ENCODE assay signal across 1 cellular context in genomic region chr12:95473947-95474817, GRCh38.
TF ChIP-seq lines count a peak whose summit lies in the region.

TSS of gene METAP2 (plus strand) at chr12:95474152. CDS start at chr12:95474180, 28 bp downstream.

TF ChIP-seq in HepG2, 621 proteins besides CTCF, POLR2A, EP300 and RAD21 (continued from another document and continues in another):
- no peak for TF ChIP-seq AKNA (CRISPR knock-in tag; IDR thresholded peaks at IDR 0.05; ENCODE audit: borderline replicate concordance)
- peak; percentile 74 for TF ChIP-seq GATAD2A (CRISPR knock-in tag; IDR thresholded peaks at IDR 0.05)
- TF ChIP-seq MXD3 (CRISPR knock-in tag; IDR thresholded peaks at IDR 0.05) = peak; percentile 76; the same call in 1 of the 2 replicates
- TF ChIP-seq MNT (IDR thresholded peaks at IDR 0.05) = peak; percentile 36; the same call in 1 of the 2 replicates
- TF ChIP-seq ZNF784 (CRISPR knock-in tag; IDR thresholded peaks at IDR 0.05; ENCODE audit: borderline replicate concordance) = peak; percentile 81; the same call in 1 of the 2 replicates
- TF ChIP-seq KLF6 (CRISPR knock-in tag; IDR thresholded peaks at IDR 0.05) = peak; percentile 88
- peak; percentile 27; the same call in 1 of the 2 replicates for TF ChIP-seq ZNF703 (CRISPR knock-in tag; IDR thresholded peaks at IDR 0.05; ENCODE audit: borderline replicate concordance)
- 0 out of 2 replicates have a peak, but pooled peaks have one; percentile 38 for TF ChIP-seq ZNF616 (CRISPR knock-in tag; IDR thresholded peaks at IDR 0.05; ENCODE audit: low read depth)
- peak; percentile 85 for TF ChIP-seq TEAD3 (CRISPR knock-in tag; optimal IDR thresholded peaks at IDR 0.05; ENCODE audit: borderline replicate concordance)
- TF ChIP-seq ONECUT2 (CRISPR knock-in tag; IDR thresholded peaks at IDR 0.05) = no peak; the same call in 1 of the 2 replicates
- TF ChIP-seq TFE3 (CRISPR knock-in tag; IDR thresholded peaks at IDR 0.05) = peak; percentile 69
- TF ChIP-seq PHF20 (CRISPR knock-in tag; IDR thresholded peaks at IDR 0.05) = peak; percentile 93
- TF ChIP-seq PAXIP1 (CRISPR knock-in tag; conservative IDR thresholded peaks at IDR 0.05) = peak; percentile 63
- no peak for TF ChIP-seq RFX3 (CRISPR knock-in tag; IDR thresholded peaks at IDR 0.05)
- TF ChIP-seq ATF6 (CRISPR knock-in tag; conservative IDR thresholded peaks at IDR 0.05) = 0 out of 2 replicates have a peak, but pooled peaks have one; percentile 22
- TF ChIP-seq YEATS4 (CRISPR knock-in tag; IDR thresholded peaks at IDR 0.05; ENCODE audit: borderline replicate concordance) = peak; percentile 98
- TF ChIP-seq FOXA3 (CRISPR knock-in tag; IDR thresholded peaks at IDR 0.05) = peak; percentile 75
- TF ChIP-seq GTF2F1 (IDR thresholded peaks at IDR 0.05; ENCODE audit: low read length) = 0 out of 2 replicates have a peak, but pooled peaks have one; percentile 54
- no peak; the same call in 1 of the 2 replicates for TF ChIP-seq DNMT3B (CRISPR knock-in tag; conservative IDR thresholded peaks at IDR 0.05)
- TF ChIP-seq SP5 (CRISPR knock-in tag; IDR thresholded peaks at IDR 0.05; ENCODE audit: borderline replicate concordance, low read depth) = peak; percentile 50; the same call in 1 of the 2 replicates
- peak; percentile 93 for TF ChIP-seq HDAC1 (CRISPR knock-in tag; IDR thresholded peaks at IDR 0.05)
- TF ChIP-seq ZKSCAN5 (CRISPR knock-in tag; IDR thresholded peaks at IDR 0.05) = no peak
- TF ChIP-seq TBX2 (CRISPR knock-in tag; IDR thresholded peaks at IDR 0.05; ENCODE audit: borderline replicate concordance) = peak; percentile 78; the same call in 1 of the 2 replicates
- peak; percentile 94; the same call in 1 of the 2 replicates for TF ChIP-seq ARID4A (CRISPR knock-in tag; IDR thresholded peaks at IDR 0.05; ENCODE audit: borderline replicate concordance)
- TF ChIP-seq TGIF2 (CRISPR knock-in tag; IDR thresholded peaks at IDR 0.05) = peak; percentile 88
